Comparison of ENCODE assay signal across 1 cellular context in genomic region chr9:98374385-98375051, GRCh38.
A peak's percentile ranks its signal among the peaks of the same experiment; 100 is the strongest.
TF ChIP-seq lines count a peak whose summit lies in the region.

No MANE protein-coding gene starts in this region.

TF ChIP-seq in K562, 482 proteins besides CTCF, POLR2A, EP300 and RAD21 (continued from another document and continues in another):
- TF ChIP-seq PREB (CRISPR knock-in tag; IDR thresholded peaks at IDR 0.05) (no peak), HBP1 (CRISPR knock-in tag; IDR thresholded peaks at IDR 0.05) (no peak), ARID3A (IDR thresholded peaks at IDR 0.05; ENCODE audit: borderline replicate concordance, low read depth, low read length) (0 out of 2 replicates have a peak, but pooled peaks have one; percentile 81), CTCFL (IDR thresholded peaks at IDR 0.05; ENCODE audit: borderline replicate concordance, insufficient read depth, low read depth, low read length, poor library complexity, severe bottlenecking) (no peak), CBX3 (IDR thresholded peaks at IDR 0.05; ENCODE audit: borderline replicate concordance in 1 of 2, low read length in 2 of 2) (no peak), TFE3 (CRISPR knock-in tag; IDR thresholded peaks at IDR 0.05) (no peak), ZFP1 (CRISPR knock-in tag; IDR thresholded peaks at IDR 0.05) (no peak), MEF2A (IDR thresholded peaks at IDR 0.05; ENCODE audit: control insufficient read depth, low read depth, low read length) (no peak), BRD4 (IDR thresholded peaks at IDR 0.05) (no peak), REST (CRISPR knock-in tag; IDR thresholded peaks at IDR 0.05; ENCODE audit: low read depth) (no peak), FOXM1 (IDR thresholded peaks at IDR 0.05; ENCODE audit: low read depth) (peak; percentile 73; the same call in 1 of the 2 replicates), FOXM1 (CRISPR knock-in tag; IDR thresholded peaks at IDR 0.05; ENCODE audit: low read depth) (no peak), ASH1L (IDR thresholded peaks at IDR 0.05; ENCODE audit: borderline replicate concordance, low read depth, partially characterized antibody) (no peak), ZBTB5 (IDR thresholded peaks at IDR 0.05) (no peak), ZNF277 (CRISPR knock-in tag; IDR thresholded peaks at IDR 0.05; ENCODE audit: borderline replicate concordance) (no peak), ETV6 (IDR thresholded peaks at IDR 0.05; ENCODE audit: borderline replicate concordance in 1 of 2, low read depth in 2 of 2, low read length in 1 of 2) (no peak), ETV6 (CRISPR knock-in tag; IDR thresholded peaks at IDR 0.05; ENCODE audit: borderline replicate concordance) (no peak), PRPF4 (IDR thresholded peaks at IDR 0.05; ENCODE audit: insufficient read depth, low read depth, low read length, poor library complexity, severe bottlenecking) (no peak), TBP (optimal IDR thresholded peaks at IDR 0.05; ENCODE audit: low read depth, low read length) (no peak), FUS (optimal IDR thresholded peaks at IDR 0.05; ENCODE audit: low read depth, low read length) (no peak), ETV1 (tag; conservative IDR thresholded peaks at IDR 0.05; ENCODE audit: low read depth) (no peak), KLF16 (IDR thresholded peaks at IDR 0.05) (peak; percentile 85; the same call in 1 of the 2 replicates), NFRKB (IDR thresholded peaks at IDR 0.05; ENCODE audit: low read depth) (no peak), ZNF395 (CRISPR knock-in tag; IDR thresholded peaks at IDR 0.05) (no peak), ZSCAN29 (IDR thresholded peaks at IDR 0.05) (no peak)
- TF ChIP-seq, protein P1, sequence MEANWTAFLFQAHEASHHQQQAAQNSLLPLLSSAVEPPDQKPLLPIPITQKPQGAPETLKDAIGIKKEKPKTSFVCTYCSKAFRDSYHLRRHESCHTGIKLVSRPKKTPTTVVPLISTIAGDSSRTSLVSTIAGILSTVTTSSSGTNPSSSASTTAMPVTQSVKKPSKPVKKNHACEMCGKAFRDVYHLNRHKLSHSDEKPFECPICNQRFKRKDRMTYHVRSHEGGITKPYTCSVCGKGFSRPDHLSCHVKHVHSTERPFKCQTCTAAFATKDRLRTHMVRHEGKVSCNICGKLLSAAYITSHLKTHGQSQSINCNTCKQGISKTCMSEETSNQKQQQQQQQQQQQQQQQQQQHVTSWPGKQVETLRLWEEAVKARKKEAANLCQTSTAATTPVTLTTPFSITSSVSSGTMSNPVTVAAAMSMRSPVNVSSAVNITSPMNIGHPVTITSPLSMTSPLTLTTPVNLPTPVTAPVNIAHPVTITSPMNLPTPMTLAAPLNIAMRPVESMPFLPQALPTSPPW (CRISPR knock-in tag; IDR thresholded peaks at IDR 0.05): no peak
- TF ChIP-seq, protein P2, sequence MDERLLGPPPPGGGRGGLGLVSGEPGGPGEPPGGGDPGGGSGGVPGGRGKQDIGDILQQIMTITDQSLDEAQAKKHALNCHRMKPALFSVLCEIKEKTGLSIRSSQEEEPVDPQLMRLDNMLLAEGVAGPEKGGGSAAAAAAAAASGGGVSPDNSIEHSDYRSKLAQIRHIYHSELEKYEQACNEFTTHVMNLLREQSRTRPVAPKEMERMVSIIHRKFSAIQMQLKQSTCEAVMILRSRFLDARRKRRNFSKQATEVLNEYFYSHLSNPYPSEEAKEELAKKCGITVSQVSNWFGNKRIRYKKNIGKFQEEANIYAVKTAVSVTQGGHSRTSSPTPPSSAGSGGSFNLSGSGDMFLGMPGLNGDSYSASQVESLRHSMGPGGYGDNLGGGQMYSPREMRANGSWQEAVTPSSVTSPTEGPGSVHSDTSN (CRISPR knock-in tag; IDR thresholded peaks at IDR 0.05; ENCODE audit: low read depth): no peak
- TF ChIP-seq, protein P2 (tag; conservative IDR thresholded peaks at IDR 0.05; ENCODE audit: low read depth): no peak
